Comparison of ENCODE assay signal across 8 cellular contexts in the genomic region with DNA sequence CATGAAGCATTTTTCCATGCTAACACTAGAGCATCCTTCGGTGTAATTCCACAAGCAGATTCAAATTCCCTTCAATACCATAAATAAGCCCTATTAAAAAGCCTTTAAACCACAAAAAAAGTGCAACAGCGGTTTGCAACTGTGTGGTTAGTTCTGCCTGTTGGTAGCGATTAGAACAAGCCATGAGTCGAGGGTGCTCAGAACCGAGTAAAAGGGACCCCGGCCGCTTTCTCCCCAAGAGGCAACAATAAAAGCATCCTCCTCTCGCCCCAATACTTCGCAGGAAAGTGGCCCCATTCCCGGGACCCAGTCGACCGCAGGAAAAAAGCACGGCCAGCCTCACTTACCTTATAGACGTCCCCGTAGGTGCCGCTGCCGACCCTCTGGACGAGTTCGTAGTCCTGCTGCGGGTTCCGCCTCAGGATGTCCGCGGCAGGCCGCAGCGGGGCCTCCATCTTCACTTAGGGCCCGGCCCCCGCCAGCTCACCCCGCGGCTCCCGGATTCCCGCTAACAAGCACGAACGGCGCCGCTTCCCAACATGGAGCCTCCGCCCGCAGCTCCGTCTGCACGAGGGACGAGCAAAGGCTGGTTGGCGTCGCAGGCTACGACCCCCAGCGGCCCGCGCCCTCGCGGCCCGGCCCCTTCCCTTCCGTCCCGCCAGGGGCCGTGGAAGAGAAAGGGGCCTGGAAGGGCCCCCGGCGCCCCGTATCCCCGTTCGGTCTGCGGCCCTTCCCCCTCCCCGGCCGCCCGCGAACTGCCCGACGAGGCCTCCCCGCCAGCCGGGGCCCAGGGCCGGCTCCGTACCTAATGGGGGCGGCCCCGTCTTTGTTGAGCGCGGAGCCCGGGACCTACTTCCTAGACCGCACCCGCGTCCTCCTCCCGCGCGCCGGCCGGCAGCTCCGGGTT. TPM values are rescaled to one million over a fixed set of nuclear protein-coding genes. Genes with fewer than 3 reads are reported as not detected.
DNase-seq lines count a peak whose midpoint lies in the region; ATAC-seq and TF ChIP-seq lines count a peak whose summit lies in the region.

No MANE protein-coding gene starts in this region.

- H3K9ac ChIP-seq in OCI-LY3 (ENCODE audit: low read length): peak overlapping the region; percentile 85
- H3K9ac ChIP-seq in adipocyte (ENCODE audit: low read length): peak overlapping the region; percentile 92

- ATAC-seq in GM18909 (IDR thresholded peaks at IDR 0.05; ENCODE audit: poor library complexity, unreplicated experiment) (peak; percentile 44), HG03135 (IDR thresholded peaks at IDR 0.05; ENCODE audit: unreplicated experiment) (peak; percentile 39), left cardiac atrium (peak; percentile 66 to 76)

- H3K4me3 ChIP-seq in OCI-LY3 (ENCODE audit: low read length): peak overlapping the region; percentile 81
- peak overlapping the region; percentile 93 for H3K4me3 ChIP-seq in adipocyte (ENCODE audit: low read length)

- H3K36me3 ChIP-seq in OCI-LY3 (replicated peaks; ENCODE audit: low read depth, low read length): peaks cover 7% of the 10 kb centered on the region
- H3K36me3 ChIP-seq in adipocyte (ENCODE audit: control insufficient read depth, insufficient read depth, low read length, severe bottlenecking): no peaks in the 10 kb centered on the region

- peak; percentile 19 for DNase-seq in CD1c-positive myeloid dendritic cell (ENCODE audit: extremely low spot score)
- DNase-seq in adipocyte (ENCODE audit: low read depth): peak; percentile 75
- peak; percentile 68 for DNase-seq in left cardiac atrium
- DNase-seq in pons (ENCODE audit: low spot score): peak; percentile 38
- DNase-seq in OCI-M2 (lab: John Stamatoyannopoulos, UW; ENCODE audit: unreplicated experiment): no peak

- H3K9me3 ChIP-seq in OCI-LY3 (ENCODE audit: insufficient read depth, low read length): no peaks in the 10 kb centered on the region
- no peaks in the 10 kb centered on the region for H3K9me3 ChIP-seq in adipocyte (ENCODE audit: control insufficient read depth, low read length)

- peaks cover 34% of the 10 kb centered on the region for H3K4me1 ChIP-seq in OCI-LY3 (ENCODE audit: low read length)
- peaks cover 37% of the 10 kb centered on the region for H3K4me1 ChIP-seq in adipocyte (ENCODE audit: control insufficient read depth, insufficient read depth, low read length)

- intact Hi-C loops in left cardiac atrium (cut with DNase I): loop anchor here (1.0 to 5.0 kb wide), 3 partner anchors 195 to 215 kb away; no protein-coding TSS in a partner anchor

- H4K20me1 ChIP-seq in OCI-LY3 (ENCODE audit: insufficient read depth, low read length): peaks cover 25% of the 10 kb centered on the region

- H2AFZ ChIP-seq in OCI-LY3 (ENCODE audit: low read depth, low read length): peak overlapping the region; percentile 49; the same call in 1 of the 2 replicates

- no peaks in the 10 kb centered on the region for H3K27me3 ChIP-seq in OCI-LY3 (ENCODE audit: low read depth, low read length)
- no peaks in the 10 kb centered on the region for H3K27me3 ChIP-seq in adipocyte (replicated peaks; ENCODE audit: control insufficient read depth, insufficient read depth, low read length)

- H3K4me2 ChIP-seq in OCI-LY3 (ENCODE audit: low read length): peak overlapping the region; percentile 82

- H3K27ac ChIP-seq in OCI-LY3 (ENCODE audit: low read length): peak overlapping the region; percentile 44

- H3K79me2 ChIP-seq in OCI-LY3 (ENCODE audit: low read length): peaks cover 52% of the 10 kb centered on the region

- TF ChIP-seq CTCF in OCI-LY3 (IDR thresholded peaks at IDR 0.05; ENCODE audit: low read depth, low read length): no peak

RNA-seq across cellular contexts. Expression of gene MAP4K5, which starts 0.5 kb away (rescaled TPM):
- total RNA-seq in left cardiac atrium: 10 to 100 TPM; 17.6 to 25.3 TPM

RNA-seq across cellular contexts. Expression of gene ATL1, which starts 28.1 kb away (rescaled TPM):
- total RNA-seq in left cardiac atrium: 1 to 10 TPM; 1.7 TPM
